In genomic region chr3:48232734-48233133, GRCh38 we compare ENCODE assay signal across 1 cellular context.
TF ChIP-seq lines count a peak whose summit lies in the region.

No MANE protein-coding gene starts in this region.

TF ChIP-seq in HEK293, 187 proteins besides CTCF, POLR2A, EP300 and RAD21 (continued from another document):
- TF ChIP-seq PRDM2 (tag by site-specific recombination; IDR thresholded peaks at IDR 0.05; ENCODE audit: borderline replicate concordance) = no peak
- no peak for TF ChIP-seq ZNF510 (tag by site-specific recombination; IDR thresholded peaks at IDR 0.05; ENCODE audit: insufficient replicate concordance)
- TF ChIP-seq KLF1 (tag by site-specific recombination; IDR thresholded peaks at IDR 0.05) = no peak
- TF ChIP-seq SCRT2 (tag by site-specific recombination; IDR thresholded peaks at IDR 0.05) = no peak
- no peak for TF ChIP-seq ZFP41 (tag by site-specific recombination; IDR thresholded peaks at IDR 0.05; ENCODE audit: borderline replicate concordance)
- no peak for TF ChIP-seq ZNF585B (tag by site-specific recombination; IDR thresholded peaks at IDR 0.05)
- no peak for TF ChIP-seq ZNF148 (tag by site-specific recombination; IDR thresholded peaks at IDR 0.05; ENCODE audit: borderline replicate concordance)
- TF ChIP-seq ZNF596 (tag by site-specific recombination; IDR thresholded peaks at IDR 0.05) = no peak
- no peak for TF ChIP-seq ZBTB7A (tag by site-specific recombination; IDR thresholded peaks at IDR 0.05; ENCODE audit: low read depth)
- TF ChIP-seq ZNF776 (tag by site-specific recombination; IDR thresholded peaks at IDR 0.05; ENCODE audit: borderline replicate concordance) = no peak
- TF ChIP-seq FEZF1 (tag by site-specific recombination; IDR thresholded peaks at IDR 0.05) = no peak
- no peak for TF ChIP-seq ZNF747 (tag by site-specific recombination; IDR thresholded peaks at IDR 0.05)
- TF ChIP-seq ZEB2 (tag by site-specific recombination; IDR thresholded peaks at IDR 0.05) = no peak
- TF ChIP-seq, protein P1, sequence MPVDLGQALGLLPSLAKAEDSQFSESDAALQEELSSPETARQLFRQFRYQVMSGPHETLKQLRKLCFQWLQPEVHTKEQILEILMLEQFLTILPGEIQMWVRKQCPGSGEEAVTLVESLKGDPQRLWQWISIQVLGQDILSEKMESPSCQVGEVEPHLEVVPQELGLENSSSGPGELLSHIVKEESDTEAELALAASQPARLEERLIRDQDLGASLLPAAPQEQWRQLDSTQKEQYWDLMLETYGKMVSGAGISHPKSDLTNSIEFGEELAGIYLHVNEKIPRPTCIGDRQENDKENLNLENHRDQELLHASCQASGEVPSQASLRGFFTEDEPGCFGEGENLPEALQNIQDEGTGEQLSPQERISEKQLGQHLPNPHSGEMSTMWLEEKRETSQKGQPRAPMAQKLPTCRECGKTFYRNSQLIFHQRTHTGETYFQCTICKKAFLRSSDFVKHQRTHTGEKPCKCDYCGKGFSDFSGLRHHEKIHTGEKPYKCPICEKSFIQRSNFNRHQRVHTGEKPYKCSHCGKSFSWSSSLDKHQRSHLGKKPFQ (tag by site-specific recombination; IDR thresholded peaks at IDR 0.05) = no peak
- TF ChIP-seq ZNF26 (tag by site-specific recombination; IDR thresholded peaks at IDR 0.05) = no peak
- TF ChIP-seq KLF9 (tag by site-specific recombination; IDR thresholded peaks at IDR 0.05; ENCODE audit: low read depth) = no peak
- TF ChIP-seq HOXA7 (CRISPR knock-in tag; IDR thresholded peaks at IDR 0.05; ENCODE audit: borderline replicate concordance) = no peak
- no peak for TF ChIP-seq ZNF391 (tag by site-specific recombination; IDR thresholded peaks at IDR 0.05; ENCODE audit: borderline replicate concordance, low read depth)
- TF ChIP-seq, protein P2, sequence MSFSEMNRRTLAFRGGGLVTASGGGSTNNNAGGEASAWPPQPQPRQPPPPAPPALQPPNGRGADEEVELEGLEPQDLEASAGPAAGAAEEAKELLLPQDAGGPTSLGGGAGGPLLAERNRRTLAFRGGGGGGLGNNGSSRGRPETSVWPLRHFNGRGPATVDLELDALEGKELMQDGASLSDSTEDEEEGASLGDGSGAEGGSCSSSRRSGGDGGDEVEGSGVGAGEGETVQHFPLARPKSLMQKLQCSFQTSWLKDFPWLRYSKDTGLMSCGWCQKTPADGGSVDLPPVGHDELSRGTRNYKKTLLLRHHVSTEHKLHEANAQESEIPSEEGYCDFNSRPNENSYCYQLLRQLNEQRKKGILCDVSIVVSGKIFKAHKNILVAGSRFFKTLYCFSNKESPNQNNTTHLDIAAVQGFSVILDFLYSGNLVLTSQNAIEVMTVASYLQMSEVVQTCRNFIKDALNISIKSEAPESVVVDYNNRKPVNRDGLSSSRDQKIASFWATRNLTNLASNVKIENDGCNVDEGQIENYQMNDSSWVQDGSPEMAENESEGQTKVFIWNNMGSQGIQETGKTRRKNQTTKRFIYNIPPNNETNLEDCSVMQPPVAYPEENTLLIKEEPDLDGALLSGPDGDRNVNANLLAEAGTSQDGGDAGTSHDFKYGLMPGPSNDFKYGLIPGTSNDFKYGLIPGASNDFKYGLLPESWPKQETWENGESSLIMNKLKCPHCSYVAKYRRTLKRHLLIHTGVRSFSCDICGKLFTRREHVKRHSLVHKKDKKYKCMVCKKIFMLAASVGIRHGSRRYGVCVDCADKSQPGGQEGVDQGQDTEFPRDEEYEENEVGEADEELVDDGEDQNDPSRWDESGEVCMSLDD (tag by site-specific recombination; IDR thresholded peaks at IDR 0.05) = no peak
- TF ChIP-seq ZBTB8A (tag by site-specific recombination; IDR thresholded peaks at IDR 0.05) = no peak
- TF ChIP-seq ZNF843 (tag by site-specific recombination; IDR thresholded peaks at IDR 0.05) = no peak
- TF ChIP-seq, protein P3, sequence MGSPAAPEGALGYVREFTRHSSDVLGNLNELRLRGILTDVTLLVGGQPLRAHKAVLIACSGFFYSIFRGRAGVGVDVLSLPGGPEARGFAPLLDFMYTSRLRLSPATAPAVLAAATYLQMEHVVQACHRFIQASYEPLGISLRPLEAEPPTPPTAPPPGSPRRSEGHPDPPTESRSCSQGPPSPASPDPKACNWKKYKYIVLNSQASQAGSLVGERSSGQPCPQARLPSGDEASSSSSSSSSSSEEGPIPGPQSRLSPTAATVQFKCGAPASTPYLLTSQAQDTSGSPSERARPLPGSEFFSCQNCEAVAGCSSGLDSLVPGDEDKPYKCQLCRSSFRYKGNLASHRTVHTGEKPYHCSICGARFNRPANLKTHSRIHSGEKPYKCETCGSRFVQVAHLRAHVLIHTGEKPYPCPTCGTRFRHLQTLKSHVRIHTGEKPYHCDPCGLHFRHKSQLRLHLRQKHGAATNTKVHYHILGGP (tag by site-specific recombination; IDR thresholded peaks at IDR 0.05) = no peak
- TF ChIP-seq ZNF600 (tag by site-specific recombination; IDR thresholded peaks at IDR 0.05) = peak; percentile 47; the same call in 1 of the 2 replicates
- TF ChIP-seq ZNF548 (tag by site-specific recombination; IDR thresholded peaks at IDR 0.05) = no peak
- TF ChIP-seq ZNF670 (tag by site-specific recombination; IDR thresholded peaks at IDR 0.05; ENCODE audit: low read depth) = no peak
- TF ChIP-seq KLF16 (tag by site-specific recombination; IDR thresholded peaks at IDR 0.05) = no peak
- no peak for TF ChIP-seq ZNF114 (tag by site-specific recombination; IDR thresholded peaks at IDR 0.05)
- no peak for TF ChIP-seq SCRT1 (tag by site-specific recombination; IDR thresholded peaks at IDR 0.05; ENCODE audit: borderline replicate concordance)
- no peak for TF ChIP-seq ZNF221 (tag by site-specific recombination; IDR thresholded peaks at IDR 0.05; ENCODE audit: borderline replicate concordance)
TF ChIP-seq in HEK293: peak in this region for 24.
